14 cellular contexts compared by ENCODE assay signal in genomic region chr7:95545666-95546065, GRCh38. TPM values are rescaled to one million over a fixed set of nuclear protein-coding genes. Genes with fewer than 3 reads are reported as not detected.
DNase-seq lines count a peak whose midpoint lies in the region; ATAC-seq, FAIRE-seq and TF ChIP-seq lines count a peak whose summit lies in the region.
"Had no signal": no experiment of that assay in that cellular context is flagged by ENCODE, and none has a peak within 500 bp of the region (broad histone marks: within the 10 kb centered on the region; RNA-seq: fewer than 3 reads in every experiment).

No MANE protein-coding gene starts in this region.

- H3K27ac ChIP-seq in A549 (peak overlapping the region; percentile 67), sigmoid colon (peak overlapping the region; percentile 89 to 95 (median 94))
- H3K27ac ChIP-seq in CD4-positive, alpha-beta memory T cell (ENCODE audit: low read depth, low read length), result no peak overlapping the region
- H3K27ac ChIP-seq: colonic mucosa, SJSA1 had no signal

- peaks cover 4% of the 10 kb centered on the region for H3K27me3 ChIP-seq in adipocyte (replicated peaks; ENCODE audit: control insufficient read depth, insufficient read depth, low read length)
- H3K27me3 ChIP-seq in sigmoid colon, result no peaks in the 10 kb centered on the region
- no peaks in the 10 kb centered on the region for H3K27me3 ChIP-seq in CD4-positive, alpha-beta memory T cell (ENCODE audit: insufficient read depth, low read length)
- H3K27me3 ChIP-seq: colonic mucosa had no signal

- intact Hi-C loops in sigmoid colon (cut with DNase I), result loop anchor here (2.0 to 10.0 kb wide), 2 partner anchors 139 to 229 kb away; partner anchors contain the start of gene DYNC1I1
- intact Hi-C loops in CD4-positive, alpha-beta memory T cell (cut with micrococcal nuclease), result no loop called here

- H3K9ac ChIP-seq in adipocyte (ENCODE audit: low read length), result peak overlapping the region; percentile 81

- no peak for TF ChIP-seq CTCF in A549 (IDR thresholded peaks at IDR 0.05)
- TF ChIP-seq CTCF in sigmoid colon (IDR thresholded peaks at IDR 0.05), result no peak

- H3K4me1 Mint-ChIP-seq in CD4-positive, alpha-beta memory T cell, result no peaks in the 10 kb centered on the region

- H3K4me3 ChIP-seq in A549, result peak overlapping the region; percentile 34
- H3K4me3 ChIP-seq in adipocyte (ENCODE audit: low read length), result peak overlapping the region; percentile 79
- peak overlapping the region; percentile 12 to 42 (median 30) for H3K4me3 ChIP-seq in sigmoid colon
- no peak overlapping the region for H3K4me3 ChIP-seq in CD4-positive, alpha-beta memory T cell (ENCODE audit: low read length in 2 of 2)
- H3K4me3 ChIP-seq: colonic mucosa had no signal

- H3K36me3 ChIP-seq in adipocyte (ENCODE audit: control insufficient read depth, insufficient read depth, low read length, severe bottlenecking) (no peaks in the 10 kb centered on the region), sigmoid colon (no peaks in the 10 kb centered on the region)
- no peaks in the 10 kb centered on the region for H3K36me3 ChIP-seq in CD4-positive, alpha-beta memory T cell (ENCODE audit: insufficient read depth, low read length)
- H3K36me3 ChIP-seq: colonic mucosa, SJSA1 had no signal

- H3K4me1 ChIP-seq in A549, result peaks cover 29% of the 10 kb centered on the region
- peaks cover 49% of the 10 kb centered on the region for H3K4me1 ChIP-seq in adipocyte (ENCODE audit: control insufficient read depth, insufficient read depth, low read length)
- H3K4me1 ChIP-seq in sigmoid colon, result peaks cover 0 to 63% (median 54%) of the 10 kb centered on the region in 4 donors
- no peaks in the 10 kb centered on the region for H3K4me1 ChIP-seq in CD4-positive, alpha-beta memory T cell (ENCODE audit: insufficient read depth, low read length)
- H3K4me1 ChIP-seq: colonic mucosa had no signal

- TF ChIP-seq RAD21 in A549 (conservative IDR thresholded peaks at IDR 0.05 in 1 of 2, IDR thresholded peaks at IDR 0.05 in 1 of 2), result no peak

- no peak overlapping the region for H3K27ac Mint-ChIP-seq in CD4-positive, alpha-beta memory T cell

- no peaks in the 10 kb centered on the region for H3K36me3 Mint-ChIP-seq in CD4-positive, alpha-beta memory T cell

- H3K4me2 ChIP-seq in A549, result peak overlapping the region; percentile 73

- TF ChIP-seq POLR2A in A549 (IDR thresholded peaks at IDR 0.05; ENCODE audit: low read length) (no peak), sigmoid colon (IDR thresholded peaks at IDR 0.05) (no peak)

- TF ChIP-seq EP300 in A549 (IDR thresholded peaks at IDR 0.05), result no peak
- no peak for TF ChIP-seq EP300 in sigmoid colon (IDR thresholded peaks at IDR 0.05)

- no peak overlapping the region for H3K4me3 Mint-ChIP-seq in CD4-positive, alpha-beta memory T cell

- WGBS in A549 (ENCODE audit: missing lambda C conversion rate), result 67% methylated on average over 1 of the region's 1 CpG
- 89 to 94% methylated on average over 1 of the region's 1 CpG for WGBS in sigmoid colon, 2 donors

- peaks cover 0 to 3% (median 0%) of the 10 kb centered on the region in 8 donors for H3K9me3 Mint-ChIP-seq in CD4-positive, alpha-beta memory T cell

- CTCF ChIA-PET in A549 (lab: Yijun Ruan, JAX), result interaction anchor here (0.9 to 9.5 kb wide), 19 partner anchors 9 to 143 kb away, joined by 3 to 146 read pairs (median 4); no protein-coding TSS in a partner anchor
- CTCF ChIA-PET in CD4-positive, alpha-beta memory T cell (lab: Charles Lee; ENCODE audit: partially characterized antibody), result interaction anchor here (1.3 kb wide), 1 partner anchor 34 kb away, joined by 3 read pairs; no protein-coding TSS in a partner anchor

- no peaks in the 10 kb centered on the region for H3K27me3 Mint-ChIP-seq in CD4-positive, alpha-beta memory T cell

- ATAC-seq in A549 (no peak), GM18498 (IDR thresholded peaks at IDR 0.05; ENCODE audit: unreplicated experiment) (no peak)

- H3K9me3 ChIP-seq in A549 (no peaks in the 10 kb centered on the region), adipocyte (ENCODE audit: control insufficient read depth, low read length) (no peaks in the 10 kb centered on the region), sigmoid colon (no peaks in the 10 kb centered on the region)
- no peaks in the 10 kb centered on the region for H3K9me3 ChIP-seq in CD4-positive, alpha-beta memory T cell (ENCODE audit: control insufficient read depth in 1 of 2, low read length in 2 of 2)
- H3K9me3 ChIP-seq: colonic mucosa, SJSA1 had no signal

- FAIRE-seq in A549 (lab: Jason Lieb, UNC), result no peak

- POLR2A ChIA-PET in A549 (lab: Yijun Ruan, JAX), result interaction anchor here (1.0 kb wide), 1 partner anchor 141 kb away, joined by 9 read pairs; no protein-coding TSS in a partner anchor
- POLR2A ChIA-PET in CD4-positive, alpha-beta memory T cell (lab: Charles Lee; ENCODE audit: partially characterized antibody), result no interaction called here

- DNase-seq in A549 (ENCODE audit: low read depth in 1 of 2, low spot score in 1 of 2) (no peak), adipocyte (ENCODE audit: low read depth) (no peak), globus pallidus (ENCODE audit: low spot score) (peak; percentile 43), sigmoid colon (no peak), NCI-H1694 (lab: John Stamatoyannopoulos, UW) (no peak), SIG-M5 treated with dmso at 0.1 percent for 504 hours (lab: John Stamatoyannopoulos, UW; ENCODE audit: unreplicated experiment) (no peak)
- DNase-seq in CD4-positive, alpha-beta memory T cell, result no peak
- DNase-seq: activated CD4-positive, CD25-positive, alpha-beta regulatory T cell; activated gamma-delta T cell; glutamatergic neuron had no signal

TF ChIP-seq in A549, 52 proteins besides CTCF, POLR2A, EP300 and RAD21:
- TF ChIP-seq ZC3H11A (IDR thresholded peaks at IDR 0.05) (no peak), HEYL (CRISPR knock-in tag; IDR thresholded peaks at IDR 0.05) (no peak), REST (IDR thresholded peaks at IDR 0.05) (no peak), CHD4 (IDR thresholded peaks at IDR 0.05; ENCODE audit: borderline replicate concordance) (no peak), HOXB5 (CRISPR knock-in tag; IDR thresholded peaks at IDR 0.05) (no peak), BHLHE40 (IDR thresholded peaks at IDR 0.05; ENCODE audit: low read depth, low read length) (no peak), RCOR1 (IDR thresholded peaks at IDR 0.05; ENCODE audit: low read depth, low read length) (no peak)

RNA-seq across cellular contexts. Expression of gene PDK4, which starts 50.6 kb away (rescaled TPM):
- 21.9 and 26.1 TPM in 2 replicates for polyA plus RNA-seq in A549 (2011; rRNA removed)
- 2.4 and 3.0 TPM in 2 replicates for polyA plus RNA-seq in A549 (2012; cell fraction: cytosol; rRNA removed)
- polyA plus RNA-seq in A549 (2012; cell fraction: nucleus; rRNA removed), result 4.0 and 6.2 TPM in 2 replicates
- 5.5 to 8.6 TPM (median 6.5 TPM) in 3 replicates for polyA plus RNA-seq in A549 (2017; fragmentation: RNase III; extraction: RNeasy Plus Mini Kit Qiagen cat#74134 plus additional on column Dnase treatment)
- polyA minus RNA-seq in A549 (2011; rRNA and poly(A)+ RNA removed), result 13.2 and 14.7 TPM in 2 replicates
- 1,000 to 10,000 TPM in 1 of 4 donors, 100 to 1,000 TPM in 3; 254 to 1,066 (median 595) TPM for total RNA-seq in sigmoid colon
- 100 to 1,000 TPM in 1 of 3 donors, 10 to 100 TPM in 2; 38.4 to 162 (median 48.0) TPM for polyA plus RNA-seq in sigmoid colon
- total RNA-seq in CD4-positive, alpha-beta memory T cell, result under 1 TPM; 0.35 to 0.44 TPM
- polyA plus RNA-seq in CD4-positive, alpha-beta memory T cell, result not detected
- total RNA-seq: SJSA1 had no signal

RNA-seq across cellular contexts. Expression of gene ASB4, which starts 59.9 kb away (rescaled TPM):
- polyA plus RNA-seq in A549 (2011; rRNA removed) (3.1 TPM in 2 replicates), A549 (2017; fragmentation: RNase III; extraction: RNeasy Plus Mini Kit Qiagen cat#74134 plus additional on column Dnase treatment) (0.80 to 1.4 TPM (median 1.00 TPM) in 3 replicates), sigmoid colon (under 1 TPM in 1 of 3 donors, not detected in 2; 0.19 TPM)
- polyA plus RNA-seq in A549 (2012; cell fraction: cytosol; rRNA removed), result 0.46 and 0.52 TPM in 2 replicates
- 0.32 and 0.47 TPM in 2 replicates for polyA plus RNA-seq in A549 (2012; cell fraction: nucleus; rRNA removed)
- polyA minus RNA-seq in A549 (2011; rRNA and poly(A)+ RNA removed), result 2.9 and 4.2 TPM in 2 replicates
- not detected for total RNA-seq in sigmoid colon
- not detected for total RNA-seq in CD4-positive, alpha-beta memory T cell
- polyA plus RNA-seq in CD4-positive, alpha-beta memory T cell, result not detected
- total RNA-seq: M059J, SJSA1 had no signal

Comparison
In these comparisons a context has a peak if more than half of its experiments do, and no peak if none do; other contexts are left out.
1. H3K4me3 ChIP-seq: peak in A549 (single experiment), adipocyte (single experiment) and sigmoid colon (4 of 4); none in CD4-positive, alpha-beta memory T cell (0 of 2).